ENCODE assay signal across 1 cellular context in the genomic region with DNA sequence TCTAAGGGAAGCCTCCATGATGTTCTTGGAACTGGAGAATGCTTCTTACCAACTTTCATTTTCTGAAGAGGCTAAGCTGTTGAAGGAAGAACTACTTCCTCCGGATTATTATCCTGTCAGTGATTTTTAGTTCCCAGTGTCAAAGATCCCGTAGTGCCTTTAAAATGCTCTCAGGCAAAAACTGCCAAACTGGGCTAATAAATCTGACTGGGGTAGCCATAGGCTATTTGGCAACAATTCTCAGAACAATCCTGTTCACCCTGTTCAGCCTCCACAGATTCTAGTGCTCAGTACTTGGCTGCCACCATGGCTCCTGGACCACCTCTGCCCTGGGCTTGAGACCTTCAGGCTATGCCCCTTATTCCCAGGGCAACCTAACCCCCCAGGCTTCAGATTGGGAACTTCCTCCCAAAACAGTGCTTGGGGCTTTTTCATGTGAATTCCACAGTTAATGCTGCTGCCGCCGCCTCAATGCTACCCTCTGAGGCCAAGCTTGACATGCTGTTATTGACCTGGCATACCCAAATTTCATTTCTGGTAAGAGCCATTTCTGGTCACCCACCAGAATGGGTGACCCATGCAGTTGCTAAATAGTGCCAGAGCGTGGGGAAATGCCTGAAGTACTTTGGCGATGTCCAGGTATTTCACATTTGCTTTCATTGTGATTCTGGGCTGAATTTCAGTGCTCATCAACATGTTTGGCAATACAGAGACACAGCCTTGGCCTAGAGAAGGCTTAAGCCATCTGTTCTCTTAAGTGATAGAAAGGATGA.
TF ChIP-seq lines count a peak whose summit lies in the region.

No MANE protein-coding gene starts in this region.

TF ChIP-seq in HepG2, 621 proteins besides CTCF, POLR2A, EP300 and RAD21 (continued from another document and continues in another):
- TF ChIP-seq, protein P1, sequence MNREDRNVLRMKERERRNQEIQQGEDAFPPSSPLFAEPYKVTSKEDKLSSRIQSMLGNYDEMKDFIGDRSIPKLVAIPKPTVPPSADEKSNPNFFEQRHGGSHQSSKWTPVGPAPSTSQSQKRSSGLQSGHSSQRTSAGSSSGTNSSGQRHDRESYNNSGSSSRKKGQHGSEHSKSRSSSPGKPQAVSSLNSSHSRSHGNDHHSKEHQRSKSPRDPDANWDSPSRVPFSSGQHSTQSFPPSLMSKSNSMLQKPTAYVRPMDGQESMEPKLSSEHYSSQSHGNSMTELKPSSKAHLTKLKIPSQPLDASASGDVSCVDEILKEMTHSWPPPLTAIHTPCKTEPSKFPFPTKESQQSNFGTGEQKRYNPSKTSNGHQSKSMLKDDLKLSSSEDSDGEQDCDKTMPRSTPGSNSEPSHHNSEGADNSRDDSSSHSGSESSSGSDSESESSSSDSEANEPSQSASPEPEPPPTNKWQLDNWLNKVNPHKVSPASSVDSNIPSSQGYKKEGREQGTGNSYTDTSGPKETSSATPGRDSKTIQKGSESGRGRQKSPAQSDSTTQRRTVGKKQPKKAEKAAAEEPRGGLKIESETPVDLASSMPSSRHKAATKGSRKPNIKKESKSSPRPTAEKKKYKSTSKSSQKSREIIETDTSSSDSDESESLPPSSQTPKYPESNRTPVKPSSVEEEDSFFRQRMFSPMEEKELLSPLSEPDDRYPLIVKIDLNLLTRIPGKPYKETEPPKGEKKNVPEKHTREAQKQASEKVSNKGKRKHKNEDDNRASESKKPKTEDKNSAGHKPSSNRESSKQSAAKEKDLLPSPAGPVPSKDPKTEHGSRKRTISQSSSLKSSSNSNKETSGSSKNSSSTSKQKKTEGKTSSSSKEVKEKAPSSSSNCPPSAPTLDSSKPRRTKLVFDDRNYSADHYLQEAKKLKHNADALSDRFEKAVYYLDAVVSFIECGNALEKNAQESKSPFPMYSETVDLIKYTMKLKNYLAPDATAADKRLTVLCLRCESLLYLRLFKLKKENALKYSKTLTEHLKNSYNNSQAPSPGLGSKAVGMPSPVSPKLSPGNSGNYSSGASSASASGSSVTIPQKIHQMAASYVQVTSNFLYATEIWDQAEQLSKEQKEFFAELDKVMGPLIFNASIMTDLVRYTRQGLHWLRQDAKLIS (CRISPR knock-in tag; IDR thresholded peaks at IDR 0.05), result no peak
- no peak for TF ChIP-seq ZMYM2 (CRISPR knock-in tag; IDR thresholded peaks at IDR 0.05)
- 0 out of 2 replicates have a peak, but pooled peaks have one; percentile 6 for TF ChIP-seq GATAD2A (CRISPR knock-in tag; IDR thresholded peaks at IDR 0.05)
- TF ChIP-seq, protein P2, sequence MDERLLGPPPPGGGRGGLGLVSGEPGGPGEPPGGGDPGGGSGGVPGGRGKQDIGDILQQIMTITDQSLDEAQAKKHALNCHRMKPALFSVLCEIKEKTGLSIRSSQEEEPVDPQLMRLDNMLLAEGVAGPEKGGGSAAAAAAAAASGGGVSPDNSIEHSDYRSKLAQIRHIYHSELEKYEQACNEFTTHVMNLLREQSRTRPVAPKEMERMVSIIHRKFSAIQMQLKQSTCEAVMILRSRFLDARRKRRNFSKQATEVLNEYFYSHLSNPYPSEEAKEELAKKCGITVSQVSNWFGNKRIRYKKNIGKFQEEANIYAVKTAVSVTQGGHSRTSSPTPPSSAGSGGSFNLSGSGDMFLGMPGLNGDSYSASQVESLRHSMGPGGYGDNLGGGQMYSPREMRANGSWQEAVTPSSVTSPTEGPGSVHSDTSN (CRISPR knock-in tag; IDR thresholded peaks at IDR 0.05), result no peak
- no peak for TF ChIP-seq KAT7 (CRISPR knock-in tag; IDR thresholded peaks at IDR 0.05; ENCODE audit: borderline replicate concordance)
- TF ChIP-seq RNF2 (conservative IDR thresholded peaks at IDR 0.05; ENCODE audit: low read depth), result peak; percentile 35; the same call in 1 of the 2 replicates
- TF ChIP-seq, protein P3, sequence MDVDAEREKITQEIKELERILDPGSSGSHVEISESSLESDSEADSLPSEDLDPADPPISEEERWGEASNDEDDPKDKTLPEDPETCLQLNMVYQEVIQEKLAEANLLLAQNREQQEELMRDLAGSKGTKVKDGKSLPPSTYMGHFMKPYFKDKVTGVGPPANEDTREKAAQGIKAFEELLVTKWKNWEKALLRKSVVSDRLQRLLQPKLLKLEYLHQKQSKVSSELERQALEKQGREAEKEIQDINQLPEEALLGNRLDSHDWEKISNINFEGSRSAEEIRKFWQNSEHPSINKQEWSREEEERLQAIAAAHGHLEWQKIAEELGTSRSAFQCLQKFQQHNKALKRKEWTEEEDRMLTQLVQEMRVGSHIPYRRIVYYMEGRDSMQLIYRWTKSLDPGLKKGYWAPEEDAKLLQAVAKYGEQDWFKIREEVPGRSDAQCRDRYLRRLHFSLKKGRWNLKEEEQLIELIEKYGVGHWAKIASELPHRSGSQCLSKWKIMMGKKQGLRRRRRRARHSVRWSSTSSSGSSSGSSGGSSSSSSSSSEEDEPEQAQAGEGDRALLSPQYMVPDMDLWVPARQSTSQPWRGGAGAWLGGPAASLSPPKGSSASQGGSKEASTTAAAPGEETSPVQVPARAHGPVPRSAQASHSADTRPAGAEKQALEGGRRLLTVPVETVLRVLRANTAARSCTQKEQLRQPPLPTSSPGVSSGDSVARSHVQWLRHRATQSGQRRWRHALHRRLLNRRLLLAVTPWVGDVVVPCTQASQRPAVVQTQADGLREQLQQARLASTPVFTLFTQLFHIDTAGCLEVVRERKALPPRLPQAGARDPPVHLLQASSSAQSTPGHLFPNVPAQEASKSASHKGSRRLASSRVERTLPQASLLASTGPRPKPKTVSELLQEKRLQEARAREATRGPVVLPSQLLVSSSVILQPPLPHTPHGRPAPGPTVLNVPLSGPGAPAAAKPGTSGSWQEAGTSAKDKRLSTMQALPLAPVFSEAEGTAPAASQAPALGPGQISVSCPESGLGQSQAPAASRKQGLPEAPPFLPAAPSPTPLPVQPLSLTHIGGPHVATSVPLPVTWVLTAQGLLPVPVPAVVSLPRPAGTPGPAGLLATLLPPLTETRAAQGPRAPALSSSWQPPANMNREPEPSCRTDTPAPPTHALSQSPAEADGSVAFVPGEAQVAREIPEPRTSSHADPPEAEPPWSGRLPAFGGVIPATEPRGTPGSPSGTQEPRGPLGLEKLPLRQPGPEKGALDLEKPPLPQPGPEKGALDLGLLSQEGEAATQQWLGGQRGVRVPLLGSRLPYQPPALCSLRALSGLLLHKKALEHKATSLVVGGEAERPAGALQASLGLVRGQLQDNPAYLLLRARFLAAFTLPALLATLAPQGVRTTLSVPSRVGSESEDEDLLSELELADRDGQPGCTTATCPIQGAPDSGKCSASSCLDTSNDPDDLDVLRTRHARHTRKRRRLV (CRISPR knock-in tag; IDR thresholded peaks at IDR 0.05), result no peak
- TF ChIP-seq, protein P4, sequence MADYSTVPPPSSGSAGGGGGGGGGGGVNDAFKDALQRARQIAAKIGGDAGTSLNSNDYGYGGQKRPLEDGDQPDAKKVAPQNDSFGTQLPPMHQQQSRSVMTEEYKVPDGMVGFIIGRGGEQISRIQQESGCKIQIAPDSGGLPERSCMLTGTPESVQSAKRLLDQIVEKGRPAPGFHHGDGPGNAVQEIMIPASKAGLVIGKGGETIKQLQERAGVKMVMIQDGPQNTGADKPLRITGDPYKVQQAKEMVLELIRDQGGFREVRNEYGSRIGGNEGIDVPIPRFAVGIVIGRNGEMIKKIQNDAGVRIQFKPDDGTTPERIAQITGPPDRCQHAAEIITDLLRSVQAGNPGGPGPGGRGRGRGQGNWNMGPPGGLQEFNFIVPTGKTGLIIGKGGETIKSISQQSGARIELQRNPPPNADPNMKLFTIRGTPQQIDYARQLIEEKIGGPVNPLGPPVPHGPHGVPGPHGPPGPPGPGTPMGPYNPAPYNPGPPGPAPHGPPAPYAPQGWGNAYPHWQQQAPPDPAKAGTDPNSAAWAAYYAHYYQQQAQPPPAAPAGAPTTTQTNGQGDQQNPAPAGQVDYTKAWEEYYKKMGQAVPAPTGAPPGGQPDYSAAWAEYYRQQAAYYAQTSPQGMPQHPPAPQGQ (CRISPR knock-in tag; IDR thresholded peaks at IDR 0.05; ENCODE audit: borderline replicate concordance), result 0 out of 2 replicates have a peak, but pooled peaks have one; percentile 21
- TF ChIP-seq KDM6A (CRISPR knock-in tag; IDR thresholded peaks at IDR 0.05; ENCODE audit: low read depth), result no peak
- TF ChIP-seq ZNF75D (CRISPR knock-in tag; IDR thresholded peaks at IDR 0.05; ENCODE audit: borderline replicate concordance), result no peak
- TF ChIP-seq ZNF160 (CRISPR knock-in tag; IDR thresholded peaks at IDR 0.05), result no peak
- no peak for TF ChIP-seq KAT2B (IDR thresholded peaks at IDR 0.05; ENCODE audit: borderline replicate concordance, low read depth, low read length)
- TF ChIP-seq SOX5 (CRISPR knock-in tag; IDR thresholded peaks at IDR 0.05; ENCODE audit: borderline replicate concordance), result 0 out of 2 replicates have a peak, but pooled peaks have one; percentile 4
- no peak for TF ChIP-seq EZH2 (conservative IDR thresholded peaks at IDR 0.05; ENCODE audit: low read depth, low read length)
- TF ChIP-seq FOXA3 (CRISPR knock-in tag; IDR thresholded peaks at IDR 0.05), result peak; percentile 20; the same call in 1 of the 2 replicates
- peak; percentile 84 for TF ChIP-seq ZNF354B (CRISPR knock-in tag; IDR thresholded peaks at IDR 0.05)
- TF ChIP-seq, protein P5, sequence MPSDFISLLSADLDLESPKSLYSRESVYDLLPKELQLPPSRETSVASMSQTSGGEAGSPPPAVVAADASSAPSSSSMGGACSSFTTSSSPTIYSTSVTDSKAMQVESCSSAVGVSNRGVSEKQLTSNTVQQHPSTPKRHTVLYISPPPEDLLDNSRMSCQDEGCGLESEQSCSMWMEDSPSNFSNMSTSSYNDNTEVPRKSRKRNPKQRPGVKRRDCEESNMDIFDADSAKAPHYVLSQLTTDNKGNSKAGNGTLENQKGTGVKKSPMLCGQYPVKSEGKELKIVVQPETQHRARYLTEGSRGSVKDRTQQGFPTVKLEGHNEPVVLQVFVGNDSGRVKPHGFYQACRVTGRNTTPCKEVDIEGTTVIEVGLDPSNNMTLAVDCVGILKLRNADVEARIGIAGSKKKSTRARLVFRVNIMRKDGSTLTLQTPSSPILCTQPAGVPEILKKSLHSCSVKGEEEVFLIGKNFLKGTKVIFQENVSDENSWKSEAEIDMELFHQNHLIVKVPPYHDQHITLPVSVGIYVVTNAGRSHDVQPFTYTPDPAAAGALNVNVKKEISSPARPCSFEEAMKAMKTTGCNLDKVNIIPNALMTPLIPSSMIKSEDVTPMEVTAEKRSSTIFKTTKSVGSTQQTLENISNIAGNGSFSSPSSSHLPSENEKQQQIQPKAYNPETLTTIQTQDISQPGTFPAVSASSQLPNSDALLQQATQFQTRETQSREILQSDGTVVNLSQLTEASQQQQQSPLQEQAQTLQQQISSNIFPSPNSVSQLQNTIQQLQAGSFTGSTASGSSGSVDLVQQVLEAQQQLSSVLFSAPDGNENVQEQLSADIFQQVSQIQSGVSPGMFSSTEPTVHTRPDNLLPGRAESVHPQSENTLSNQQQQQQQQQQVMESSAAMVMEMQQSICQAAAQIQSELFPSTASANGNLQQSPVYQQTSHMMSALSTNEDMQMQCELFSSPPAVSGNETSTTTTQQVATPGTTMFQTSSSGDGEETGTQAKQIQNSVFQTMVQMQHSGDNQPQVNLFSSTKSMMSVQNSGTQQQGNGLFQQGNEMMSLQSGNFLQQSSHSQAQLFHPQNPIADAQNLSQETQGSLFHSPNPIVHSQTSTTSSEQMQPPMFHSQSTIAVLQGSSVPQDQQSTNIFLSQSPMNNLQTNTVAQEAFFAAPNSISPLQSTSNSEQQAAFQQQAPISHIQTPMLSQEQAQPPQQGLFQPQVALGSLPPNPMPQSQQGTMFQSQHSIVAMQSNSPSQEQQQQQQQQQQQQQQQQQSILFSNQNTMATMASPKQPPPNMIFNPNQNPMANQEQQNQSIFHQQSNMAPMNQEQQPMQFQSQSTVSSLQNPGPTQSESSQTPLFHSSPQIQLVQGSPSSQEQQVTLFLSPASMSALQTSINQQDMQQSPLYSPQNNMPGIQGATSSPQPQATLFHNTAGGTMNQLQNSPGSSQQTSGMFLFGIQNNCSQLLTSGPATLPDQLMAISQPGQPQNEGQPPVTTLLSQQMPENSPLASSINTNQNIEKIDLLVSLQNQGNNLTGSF (CRISPR knock-in tag; IDR thresholded peaks at IDR 0.05), result no peak
- TF ChIP-seq, protein P6, sequence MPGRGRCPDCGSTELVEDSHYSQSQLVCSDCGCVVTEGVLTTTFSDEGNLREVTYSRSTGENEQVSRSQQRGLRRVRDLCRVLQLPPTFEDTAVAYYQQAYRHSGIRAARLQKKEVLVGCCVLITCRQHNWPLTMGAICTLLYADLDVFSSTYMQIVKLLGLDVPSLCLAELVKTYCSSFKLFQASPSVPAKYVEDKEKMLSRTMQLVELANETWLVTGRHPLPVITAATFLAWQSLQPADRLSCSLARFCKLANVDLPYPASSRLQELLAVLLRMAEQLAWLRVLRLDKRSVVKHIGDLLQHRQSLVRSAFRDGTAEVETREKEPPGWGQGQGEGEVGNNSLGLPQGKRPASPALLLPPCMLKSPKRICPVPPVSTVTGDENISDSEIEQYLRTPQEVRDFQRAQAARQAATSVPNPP (CRISPR knock-in tag; IDR thresholded peaks at IDR 0.05), result no peak
- no peak for TF ChIP-seq ZNF484 (CRISPR knock-in tag; IDR thresholded peaks at IDR 0.05; ENCODE audit: borderline replicate concordance, low read depth)
- TF ChIP-seq, protein P7, sequence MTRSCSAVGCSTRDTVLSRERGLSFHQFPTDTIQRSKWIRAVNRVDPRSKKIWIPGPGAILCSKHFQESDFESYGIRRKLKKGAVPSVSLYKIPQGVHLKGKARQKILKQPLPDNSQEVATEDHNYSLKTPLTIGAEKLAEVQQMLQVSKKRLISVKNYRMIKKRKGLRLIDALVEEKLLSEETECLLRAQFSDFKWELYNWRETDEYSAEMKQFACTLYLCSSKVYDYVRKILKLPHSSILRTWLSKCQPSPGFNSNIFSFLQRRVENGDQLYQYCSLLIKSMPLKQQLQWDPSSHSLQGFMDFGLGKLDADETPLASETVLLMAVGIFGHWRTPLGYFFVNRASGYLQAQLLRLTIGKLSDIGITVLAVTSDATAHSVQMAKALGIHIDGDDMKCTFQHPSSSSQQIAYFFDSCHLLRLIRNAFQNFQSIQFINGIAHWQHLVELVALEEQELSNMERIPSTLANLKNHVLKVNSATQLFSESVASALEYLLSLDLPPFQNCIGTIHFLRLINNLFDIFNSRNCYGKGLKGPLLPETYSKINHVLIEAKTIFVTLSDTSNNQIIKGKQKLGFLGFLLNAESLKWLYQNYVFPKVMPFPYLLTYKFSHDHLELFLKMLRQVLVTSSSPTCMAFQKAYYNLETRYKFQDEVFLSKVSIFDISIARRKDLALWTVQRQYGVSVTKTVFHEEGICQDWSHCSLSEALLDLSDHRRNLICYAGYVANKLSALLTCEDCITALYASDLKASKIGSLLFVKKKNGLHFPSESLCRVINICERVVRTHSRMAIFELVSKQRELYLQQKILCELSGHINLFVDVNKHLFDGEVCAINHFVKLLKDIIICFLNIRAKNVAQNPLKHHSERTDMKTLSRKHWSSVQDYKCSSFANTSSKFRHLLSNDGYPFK (CRISPR knock-in tag; IDR thresholded peaks at IDR 0.05; ENCODE audit: borderline replicate concordance), result no peak
- TF ChIP-seq, protein P8, sequence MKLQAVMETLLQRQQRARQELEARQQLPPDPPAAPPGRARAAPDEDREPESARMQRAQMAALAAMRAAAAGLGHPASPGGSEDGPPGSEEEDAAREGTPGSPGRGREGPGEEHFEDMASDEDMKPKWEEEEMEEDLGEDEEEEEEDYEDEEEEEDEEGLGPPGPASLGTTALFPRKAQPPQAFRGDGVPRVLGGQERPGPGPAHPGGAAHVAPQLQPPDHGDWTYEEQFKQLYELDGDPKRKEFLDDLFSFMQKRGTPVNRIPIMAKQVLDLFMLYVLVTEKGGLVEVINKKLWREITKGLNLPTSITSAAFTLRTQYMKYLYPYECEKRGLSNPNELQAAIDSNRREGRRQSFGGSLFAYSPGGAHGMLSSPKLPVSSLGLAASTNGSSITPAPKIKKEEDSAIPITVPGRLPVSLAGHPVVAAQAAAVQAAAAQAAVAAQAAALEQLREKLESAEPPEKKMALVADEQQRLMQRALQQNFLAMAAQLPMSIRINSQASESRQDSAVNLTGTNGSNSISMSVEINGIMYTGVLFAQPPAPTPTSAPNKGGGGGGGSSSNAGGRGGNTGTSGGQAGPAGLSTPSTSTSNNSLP (IDR thresholded peaks at IDR 0.05; ENCODE audit: low read depth, low read length), result no peak
